Comparison of ENCODE assay signal across 12 cellular contexts in genomic region chr7:118573065-118573464, GRCh38.
DNase-seq lines count a peak whose midpoint lies in the region; ATAC-seq, FAIRE-seq and TF ChIP-seq lines count a peak whose summit lies in the region.
"Had no signal": no experiment of that assay in that cellular context is flagged by ENCODE, and none has a peak within 500 bp of the region (broad histone marks: within the 10 kb centered on the region; RNA-seq: fewer than 3 reads in every experiment).

No MANE protein-coding gene starts in this region.

- no peak for FAIRE-seq in GM19239 (lab: Jason Lieb, UNC)
- FAIRE-seq: H1 had no signal

- H3K36me3 ChIP-seq in right atrium auricular region (no peaks in the 10 kb centered on the region), heart right ventricle (no peaks in the 10 kb centered on the region), tibial artery (no peaks in the 10 kb centered on the region), stomach (no peaks in the 10 kb centered on the region)

- H3K27me3 ChIP-seq in right atrium auricular region (no peaks in the 10 kb centered on the region), heart right ventricle (no peaks in the 10 kb centered on the region), tibial artery (no peaks in the 10 kb centered on the region), stomach (no peaks in the 10 kb centered on the region)

- ATAC-seq in Right ventricle myocardium superior (ENCODE audit: poor library complexity), result peak; percentile 92
- peak; percentile 68; the same call in 2 of the 3 replicates for ATAC-seq in SK-N-SH treated with all-trans-retinoic acid at 6 μM for 48 hours
- ATAC-seq in heart right ventricle, result peak in 7 of 8 donors; percentile 47 to 96 (median 85)
- no peak for ATAC-seq in HG02798 (IDR thresholded peaks at IDR 0.05; ENCODE audit: poor library complexity, unreplicated experiment)

- TF ChIP-seq POLR2A in stomach (IDR thresholded peaks at IDR 0.05), result no peak

- H3K4me3 ChIP-seq in right atrium auricular region (no peak overlapping the region), heart right ventricle (no peak overlapping the region), tibial artery (no peak overlapping the region), stomach (no peak overlapping the region)

- WGBS in heart right ventricle, 2 donors, result 64 to 68% methylated on average over 5 of the region's 5 CpGs
- WGBS in stomach, 5 donors, result 58 to 74% (median 71%) methylated on average over 5 of the region's 5 CpGs

- TF ChIP-seq CTCF in right atrium auricular region (IDR thresholded peaks at IDR 0.05) (no peak), heart right ventricle (IDR thresholded peaks at IDR 0.05) (no peak), tibial artery (IDR thresholded peaks at IDR 0.05) (no peak), stomach (IDR thresholded peaks at IDR 0.05) (no peak)

- intact Hi-C loops in Right ventricle myocardium superior (cut with DNase I), result no loop called here
- intact Hi-C loops in heart right ventricle (cut with DNase I), result no loop called here
- intact Hi-C loops in tibial artery (cut with DNase I; ENCODE audit: low total_unique reads), result no loop called here
- intact Hi-C loops in stomach (cut with DNase I; ENCODE audit: low total_unique reads), result no loop called here

- TF ChIP-seq EP300 in stomach (IDR thresholded peaks at IDR 0.05), result no peak

- H3K4me1 ChIP-seq in right atrium auricular region (no peaks in the 10 kb centered on the region), heart right ventricle (no peaks in the 10 kb centered on the region), tibial artery (peaks cover 0 to 41% (median 13%) of the 10 kb centered on the region in 4 donors), stomach (no peaks in the 10 kb centered on the region)

- H3K27ac ChIP-seq in right atrium auricular region (peak overlapping the region in 1 of 2 donors; percentile 51), heart right ventricle (peak overlapping the region in 7 of 10 donors; percentile 26 to 77 (median 42)), tibial artery (peak overlapping the region; percentile 45 to 47), stomach (no peak overlapping the region)

- peak; percentile 35 for DNase-seq in Right ventricle myocardium superior
- DNase-seq in right atrium auricular region (ENCODE audit: low spot score), result no peak
- DNase-seq in heart right ventricle, result peak; percentile 18 to 29
- no peak for DNase-seq in tibial artery
- no peak for DNase-seq in GM19239 (ENCODE audit: insufficient read length, low spot score)
- DNase-seq in stomach, result no peak
- DNase-seq: DMS153; NCI-H1417 treated with DMSO at 0.1 percent for 48 hours; stimulated activated CD4-positive, alpha-beta T cell treated with anti-CD3 and anti-CD28 coated beads, Interleukin-15, amount 100 ng/mL, for 24 hours had no signal

- H3K9me3 ChIP-seq in right atrium auricular region (no peaks in the 10 kb centered on the region), heart right ventricle (peaks cover 0 to 5% (median 0%) of the 10 kb centered on the region in 11 donors), tibial artery (no peaks in the 10 kb centered on the region), stomach (no peaks in the 10 kb centered on the region)

TF ChIP-seq in SK-N-SH treated with all-trans-retinoic acid at 6 μM for 48 hours, 23 proteins besides CTCF, POLR2A, EP300 and RAD21:
- TF ChIP-seq ESRRG (CRISPR knock-in tag; IDR thresholded peaks at IDR 0.05) (no peak), CSRNP3 (CRISPR knock-in tag; IDR thresholded peaks at IDR 0.05) (0 out of 2 replicates have a peak, but pooled peaks have one; percentile 37), TCF4 (CRISPR knock-in tag; IDR thresholded peaks at IDR 0.05; ENCODE audit: borderline replicate concordance) (peak; percentile 78), TOX (CRISPR knock-in tag; IDR thresholded peaks at IDR 0.05; ENCODE audit: borderline replicate concordance) (no peak), ISL1 (CRISPR knock-in tag; IDR thresholded peaks at IDR 0.05) (peak; percentile 84), SNAI2 (CRISPR knock-in tag; IDR thresholded peaks at IDR 0.05) (peak; percentile 44; the same call in 1 of the 2 replicates), ARNTL (CRISPR knock-in tag; IDR thresholded peaks at IDR 0.05; ENCODE audit: borderline replicate concordance, low read depth) (no peak), OSR1 (CRISPR knock-in tag; IDR thresholded peaks at IDR 0.05) (no peak)
- TF ChIP-seq, protein P1, sequence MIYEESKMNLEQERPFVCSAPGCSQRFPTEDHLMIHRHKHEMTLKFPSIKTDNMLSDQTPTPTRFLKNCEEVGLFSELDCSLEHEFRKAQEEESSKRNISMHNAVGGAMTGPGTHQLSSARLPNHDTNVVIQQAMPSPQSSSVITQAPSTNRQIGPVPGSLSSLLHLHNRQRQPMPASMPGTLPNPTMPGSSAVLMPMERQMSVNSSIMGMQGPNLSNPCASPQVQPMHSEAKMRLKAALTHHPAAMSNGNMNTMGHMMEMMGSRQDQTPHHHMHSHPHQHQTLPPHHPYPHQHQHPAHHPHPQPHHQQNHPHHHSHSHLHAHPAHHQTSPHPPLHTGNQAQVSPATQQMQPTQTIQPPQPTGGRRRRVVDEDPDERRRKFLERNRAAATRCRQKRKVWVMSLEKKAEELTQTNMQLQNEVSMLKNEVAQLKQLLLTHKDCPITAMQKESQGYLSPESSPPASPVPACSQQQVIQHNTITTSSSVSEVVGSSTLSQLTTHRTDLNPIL (CRISPR knock-in tag; IDR thresholded peaks at IDR 0.05; ENCODE audit: low read depth), result 0 out of 2 replicates have a peak, but pooled peaks have one; percentile 15
- TF ChIP-seq, protein P2, sequence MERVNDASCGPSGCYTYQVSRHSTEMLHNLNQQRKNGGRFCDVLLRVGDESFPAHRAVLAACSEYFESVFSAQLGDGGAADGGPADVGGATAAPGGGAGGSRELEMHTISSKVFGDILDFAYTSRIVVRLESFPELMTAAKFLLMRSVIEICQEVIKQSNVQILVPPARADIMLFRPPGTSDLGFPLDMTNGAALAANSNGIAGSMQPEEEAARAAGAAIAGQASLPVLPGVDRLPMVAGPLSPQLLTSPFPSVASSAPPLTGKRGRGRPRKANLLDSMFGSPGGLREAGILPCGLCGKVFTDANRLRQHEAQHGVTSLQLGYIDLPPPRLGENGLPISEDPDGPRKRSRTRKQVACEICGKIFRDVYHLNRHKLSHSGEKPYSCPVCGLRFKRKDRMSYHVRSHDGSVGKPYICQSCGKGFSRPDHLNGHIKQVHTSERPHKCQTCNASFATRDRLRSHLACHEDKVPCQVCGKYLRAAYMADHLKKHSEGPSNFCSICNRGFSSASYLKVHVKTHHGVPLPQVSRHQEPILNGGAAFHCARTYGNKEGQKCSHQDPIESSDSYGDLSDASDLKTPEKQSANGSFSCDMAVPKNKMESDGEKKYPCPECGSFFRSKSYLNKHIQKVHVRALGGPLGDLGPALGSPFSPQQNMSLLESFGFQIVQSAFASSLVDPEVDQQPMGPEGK (CRISPR knock-in tag; IDR thresholded peaks at IDR 0.05; ENCODE audit: borderline replicate concordance), result no peak
TF ChIP-seq in SK-N-SH treated with all-trans-retinoic acid at 6 μM for 48 hours: peak in this region for 5.

Comparison
In these comparisons a context has a peak if more than half of its experiments do, and no peak if none do; other contexts are left out.
1. DNase-seq: peak in Right ventricle myocardium superior (single experiment) and heart right ventricle (2 of 2); none in right atrium auricular region (single experiment), tibial artery (0 of 2), GM19239 (single experiment) and stomach (single experiment).
2. H3K27ac ChIP-seq: peak in heart right ventricle (7 of 10) and tibial artery (2 of 2); none in stomach (0 of 5).